In the genomic region with DNA sequence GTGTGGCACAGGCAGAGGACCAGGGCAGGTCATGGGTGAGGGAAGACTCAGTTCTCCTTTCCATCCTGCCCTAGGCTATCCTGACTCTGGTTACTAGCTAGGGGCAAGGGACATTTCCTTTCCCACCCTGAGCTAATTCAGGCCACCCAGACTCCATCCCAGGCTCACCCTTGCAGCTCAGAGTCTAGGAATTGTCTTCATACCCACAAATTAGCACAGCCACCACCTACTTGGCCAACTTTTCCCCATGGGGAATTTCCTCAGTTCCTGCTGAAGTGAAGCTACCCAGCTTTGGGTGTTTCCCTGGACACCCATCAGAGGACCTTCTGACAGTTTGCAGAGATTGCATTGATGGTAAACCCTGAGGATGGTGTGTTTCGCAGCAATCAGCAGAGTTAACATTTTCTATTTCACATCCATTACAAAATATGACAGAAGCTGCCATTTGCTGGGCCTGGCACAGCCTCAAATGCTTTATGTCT, we compare ENCODE assay signal across 1 cellular context.
TF ChIP-seq lines count a peak whose summit lies in the region.

No MANE protein-coding gene starts in this region.

TF ChIP-seq in GM12878, 131 proteins besides CTCF, POLR2A, EP300 and RAD21:
- TF ChIP-seq SPI1 (IDR thresholded peaks at IDR 0.05; ENCODE audit: borderline replicate concordance, insufficient read depth, low read depth, low read length), result peak; percentile 53; the same call in 1 of the 2 replicates
- TF ChIP-seq, protein P1, sequence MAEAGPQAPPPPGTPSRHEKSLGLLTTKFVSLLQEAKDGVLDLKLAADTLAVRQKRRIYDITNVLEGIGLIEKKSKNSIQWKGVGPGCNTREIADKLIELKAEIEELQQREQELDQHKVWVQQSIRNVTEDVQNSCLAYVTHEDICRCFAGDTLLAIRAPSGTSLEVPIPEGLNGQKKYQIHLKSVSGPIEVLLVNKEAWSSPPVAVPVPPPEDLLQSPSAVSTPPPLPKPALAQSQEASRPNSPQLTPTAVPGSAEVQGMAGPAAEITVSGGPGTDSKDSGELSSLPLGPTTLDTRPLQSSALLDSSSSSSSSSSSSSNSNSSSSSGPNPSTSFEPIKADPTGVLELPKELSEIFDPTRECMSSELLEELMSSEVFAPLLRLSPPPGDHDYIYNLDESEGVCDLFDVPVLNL (IDR thresholded peaks at IDR 0.05; ENCODE audit: low read depth, low read length), result no peak
- TF ChIP-seq IKZF2 (IDR thresholded peaks at IDR 0.05), result peak in 1 of 2 experiments; percentile 19; a peak in 1 of 4 replicates
- peak; percentile 3; the same call in 1 of the 2 replicates for TF ChIP-seq RUNX3 (IDR thresholded peaks at IDR 0.05; ENCODE audit: low read length)
- TF ChIP-seq IKZF1 (conservative IDR thresholded peaks at IDR 0.05), result peak; percentile 60; the same call in 1 of the 2 replicates
- TF ChIP-seq MYB (IDR thresholded peaks at IDR 0.05; ENCODE audit: borderline replicate concordance, low read depth, low read length), result no peak
